9 cellular contexts compared by ENCODE assay signal in the genomic region with DNA sequence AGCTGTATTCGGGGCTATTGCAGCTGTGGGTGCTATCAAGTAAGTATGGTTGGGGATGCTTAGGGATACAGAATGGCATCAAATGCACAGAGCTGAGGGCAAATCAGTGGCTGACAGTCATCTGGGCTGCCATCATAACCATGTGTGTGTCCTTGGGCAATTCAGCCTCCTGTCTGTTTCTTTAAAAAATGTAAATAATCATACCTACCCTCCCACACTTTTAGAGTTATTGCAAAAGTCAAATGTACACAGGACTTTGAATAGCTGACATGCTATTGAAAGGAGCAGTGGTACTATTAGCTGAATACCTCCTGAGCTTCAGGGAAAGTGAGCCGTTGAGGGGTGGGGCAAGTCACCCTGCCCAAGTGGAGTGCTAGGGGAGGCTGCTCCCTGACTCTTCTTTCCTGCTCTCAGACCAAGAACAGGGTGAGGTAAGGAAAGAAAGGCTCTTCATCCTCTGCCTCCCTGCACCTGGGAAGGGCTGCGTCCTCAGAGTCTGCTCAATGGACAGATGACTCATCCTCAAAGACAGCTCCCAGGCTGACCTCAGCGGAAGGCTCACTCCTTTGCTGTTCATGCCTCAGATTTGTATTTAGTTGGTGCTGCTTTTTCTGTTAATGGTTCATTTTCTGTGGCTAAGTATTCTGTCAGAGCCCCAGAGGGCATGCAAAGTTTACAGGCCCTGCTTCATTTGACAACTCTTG. TPM values are rescaled to one million over a fixed set of nuclear protein-coding genes. Genes with fewer than 3 reads are reported as not detected.
DNase-seq lines count a peak whose midpoint lies in the region; ATAC-seq and TF ChIP-seq lines count a peak whose summit lies in the region.
"Had no signal": no experiment of that assay in that cellular context is flagged by ENCODE, and none has a peak within 500 bp of the region (broad histone marks: within the 10 kb centered on the region; RNA-seq: fewer than 3 reads in every experiment).

No MANE protein-coding gene starts in this region.

- peaks cover 3% of the 10 kb centered on the region for H3K36me3 Mint-ChIP-seq in T-helper 17 cell (ENCODE audit: low read depth)
- H3K36me3 Mint-ChIP-seq: natural killer cell had no signal

- H3K27ac ChIP-seq in smooth muscle cell (ENCODE audit: low read depth), result peak overlapping the region; percentile 80

- peak overlapping the region; percentile 33 for H3K9ac ChIP-seq in smooth muscle cell (ENCODE audit: low read depth)

- no peaks in the 10 kb centered on the region for H3K36me3 ChIP-seq in smooth muscle cell (ENCODE audit: low read depth)

- DNase-seq in HK-2 (ENCODE audit: unreplicated experiment) (peak; percentile 86), dedifferentiated amniotic fluid mesenchymal stem cell (ENCODE audit: extremely low spot score) (peak; percentile 46), smooth muscle cell (lab: John Stamatoyannopoulos, UW; ENCODE audit: unreplicated experiment) (no peak), T-helper 17 cell (no peak), NCI-H1092 (lab: John Stamatoyannopoulos, UW) (no peak)
- DNase-seq: activated naive CD4-positive, alpha-beta T cell; natural killer cell had no signal

- H3F3A ChIP-seq in smooth muscle cell (ENCODE audit: low read depth), result peaks cover 12% of the 10 kb centered on the region

- H3K4me2 ChIP-seq in smooth muscle cell, result peak overlapping the region; percentile 67

- no peaks in the 10 kb centered on the region for H3K27me3 ChIP-seq in smooth muscle cell (ENCODE audit: low read depth)

- no peak for TF ChIP-seq CTCF in smooth muscle cell (IDR thresholded peaks at IDR 0.05; ENCODE audit: borderline replicate concordance, insufficient read depth, poor library complexity, severe bottlenecking)

- no peak overlapping the region for H3K4me3 Mint-ChIP-seq in T-helper 17 cell
- H3K4me3 Mint-ChIP-seq: natural killer cell had no signal

- peaks cover 38% of the 10 kb centered on the region for H3K27me3 Mint-ChIP-seq in T-helper 17 cell

- no peaks in the 10 kb centered on the region for H4K20me1 ChIP-seq in smooth muscle cell (ENCODE audit: low read depth)

- H3K27ac Mint-ChIP-seq in T-helper 17 cell, result no peak overlapping the region
- H3K27ac Mint-ChIP-seq: natural killer cell had no signal

- ATAC-seq in GM19324 (IDR thresholded peaks at IDR 0.05; ENCODE audit: low FRiP score, unreplicated experiment) (peak; percentile 56), GM19328 (IDR thresholded peaks at IDR 0.05; ENCODE audit: unreplicated experiment) (no peak), T-helper 17 cell (no peak)
- ATAC-seq: natural killer cell had no signal

- peaks cover 13% of the 10 kb centered on the region for H3K4me1 ChIP-seq in smooth muscle cell (ENCODE audit: low read depth)

- peak overlapping the region; percentile 63 for H2AFZ ChIP-seq in smooth muscle cell (ENCODE audit: low read depth)

- H3K79me2 ChIP-seq in smooth muscle cell (ENCODE audit: low read depth), result no peaks in the 10 kb centered on the region

- WGBS in smooth muscle cell (ENCODE audit: low lambda C conversion rate), result 32% methylated on average over 4 of the region's 4 CpGs

- H3K4me1 Mint-ChIP-seq in T-helper 17 cell, result no peaks in the 10 kb centered on the region
- H3K4me1 Mint-ChIP-seq: natural killer cell had no signal

- H3K4me3 ChIP-seq in smooth muscle cell, result no peak overlapping the region

- H3K9me3 ChIP-seq in smooth muscle cell (replicated peaks; ENCODE audit: low read depth) (no peaks in the 10 kb centered on the region), T-helper 17 cell (ENCODE audit: control insufficient read depth, low read length, poor library complexity, severe bottlenecking) (no peaks in the 10 kb centered on the region)

RNA-seq across cellular contexts. Expression of a gene that starts 54.9 kb away (rescaled TPM):
- total RNA-seq in smooth muscle cell (364 and 398 TPM in 2 replicates), T-helper 17 cell (100 to 1,000 TPM; 226 to 235 TPM)
- 203 and 212 TPM in 2 replicates for polyA plus RNA-seq in smooth muscle cell

Comparison
In these comparisons a context has a peak if more than half of its experiments do, and no peak if none do; other contexts are left out.
1. DNase-seq: peak in HK-2 (single experiment) and dedifferentiated amniotic fluid mesenchymal stem cell (single experiment); none in smooth muscle cell (single experiment), T-helper 17 cell (0 of 3) and NCI-H1092 (single experiment).